Comparison of ENCODE assay signal across 8 cellular contexts in genomic region chr11:110463153-110463552, GRCh38.
DNase-seq lines count a peak whose midpoint lies in the region; ATAC-seq, FAIRE-seq and TF ChIP-seq lines count a peak whose summit lies in the region.

No MANE protein-coding gene starts in this region.

- no peak overlapping the region for H3K4me3 ChIP-seq in coronary artery

- TF ChIP-seq CTCF in coronary artery (IDR thresholded peaks at IDR 0.05) = peak; percentile 11

- no peak overlapping the region for H3K4me3 Mint-ChIP-seq in memory B cell

- peak; percentile 81 for ATAC-seq in memory B cell (ENCODE audit: low read depth)
- no peak for ATAC-seq in HG02870 (IDR thresholded peaks at IDR 0.05; ENCODE audit: unreplicated experiment)

- H3K27ac Mint-ChIP-seq in memory B cell = no peak overlapping the region

- no peaks in the 10 kb centered on the region for H3K9me3 Mint-ChIP-seq in memory B cell

- H3K27ac ChIP-seq in coronary artery = no peak overlapping the region

- H3K27me3 Mint-ChIP-seq in memory B cell = no peaks in the 10 kb centered on the region

- DNase-seq in D341Med (ENCODE audit: low spot score) (peak; percentile 73), HCEC 1CT (peak; percentile 53), NCI-H82 treated with DMSO at 0.1 percent for 48 hours (lab: John Stamatoyannopoulos, UW; ENCODE audit: unreplicated experiment) (peak; percentile 19), coronary artery (ENCODE audit: low spot score) (no peak), memory B cell (ENCODE audit: low spot score in 2 of 2) (peak in 1 of 2 donors; percentile 9), urothelium cell line (ENCODE audit: low spot score) (peak; percentile 25), HPDE6-E6E7 (ENCODE audit: extremely low spot score) (no peak)

- peaks cover 19% of the 10 kb centered on the region for H3K36me3 Mint-ChIP-seq in memory B cell

- no peak for FAIRE-seq in urothelium cell line (lab: Jason Lieb, UNC)

- H3K4me1 Mint-ChIP-seq in memory B cell = no peaks in the 10 kb centered on the region

Comparison
In these comparisons a context has a peak if more than half of its experiments do, and no peak if none do; other contexts are left out.
1. DNase-seq: peak in D341Med (single experiment), HCEC 1CT (single experiment), NCI-H82 treated with DMSO at 0.1 percent for 48 hours (single experiment) and urothelium cell line (single experiment); none in coronary artery (single experiment) and HPDE6-E6E7 (single experiment).